ENCODE assay signal across 21 cellular contexts in genomic region chr18:23822590-23823385, GRCh38.
DNase-seq lines count a peak whose midpoint lies in the region; ATAC-seq, FAIRE-seq and TF ChIP-seq lines count a peak whose summit lies in the region.
"Had no signal": no experiment of that assay in that cellular context is flagged by ENCODE, and none has a peak within 500 bp of the region (broad histone marks: within the 10 kb centered on the region; RNA-seq: fewer than 3 reads in every experiment).

No MANE protein-coding gene starts in this region.

- DNase-seq in HepG2 (ENCODE audit: low spot score) (no peak), right lobe of liver (no peak), adipocyte (ENCODE audit: low read depth) (peak; percentile 17), fibroblast of the aortic adventitia (ENCODE audit: low read depth) (peak; percentile 54), retina (no peak), mesothelial cell of epicardium (ENCODE audit: low spot score in 2 of 2, unreplicated experiment in 2 of 2) (no peak)
- no peak for DNase-seq in stimulated activated naive CD8-positive, alpha-beta T cell treated with anti-CD3 and anti-CD28 coated beads, Interleukin-15, amount 100 ng/mL, for 72 hours
- DNase-seq: activated CD4-positive, alpha-beta T cell treated with anti-CD3 and anti-CD28 coated beads for 48 hours; GF-D8; GOT3; NCI-H2029; NCI-H69; RPMI8226; stimulated activated naive B cell treated with anti-CD40 and anti-IgM and Interleukin-4, amounts not matched to agents 10 μg/mL and 1 μg/mL and 100 μg/mL, for 72 hours; upper lobe of left lung had no signal

- H3K9me3 ChIP-seq in HepG2 (ENCODE audit: low read length) (no peaks in the 10 kb centered on the region), right lobe of liver (no peaks in the 10 kb centered on the region), adipocyte (ENCODE audit: control insufficient read depth, low read length) (no peaks in the 10 kb centered on the region)
- H3K9me3 ChIP-seq: neutrophil, upper lobe of left lung had no signal

- 28% methylated on average over 10 of the region's 10 CpGs for WGBS in HepG2 (ENCODE audit: low lambda C conversion rate)
- 71% methylated on average over 9 of the region's 10 CpGs for WGBS in right lobe of liver (ENCODE audit: insufficient coverage, low coverage, low lambda C conversion rate, missing lambda C conversion rate)

- no peak for TF ChIP-seq EP300 in HepG2 (IDR thresholded peaks at IDR 0.05; ENCODE audit: low read depth in 2 of 2, low read length in 2 of 2)
- TF ChIP-seq EP300 in HepG2 (CRISPR knock-in tag; IDR thresholded peaks at IDR 0.05; ENCODE audit: borderline replicate concordance) = no peak

- H3K36me3 Mint-ChIP-seq in mesothelial cell of epicardium = no peaks in the 10 kb centered on the region
- H3K36me3 Mint-ChIP-seq: activated naive CD8-positive, alpha-beta T cell; memory B cell; stimulated activated naive B cell treated with anti-CD40 and anti-IgM and Interleukin-4, amounts not matched to agents 10 μg/mL and 1 μg/mL and 100 μg/mL, for 72 hours had no signal

- no peak for ATAC-seq in HepG2
- ATAC-seq in right lobe of liver = no peak
- no peak for ATAC-seq in HG03520 (IDR thresholded peaks at IDR 0.05; ENCODE audit: unreplicated experiment)
- ATAC-seq in stimulated activated naive CD8-positive, alpha-beta T cell treated with anti-CD3 and anti-CD28 coated beads, Interleukin-15, amount 100 ng/mL, for 72 hours = no peak
- ATAC-seq: stimulated activated naive B cell treated with anti-CD40 and anti-IgM and Interleukin-4, amounts not matched to agents 10 μg/mL and 1 μg/mL and 100 μg/mL, for 72 hours had no signal

- TF ChIP-seq RAD21 in HepG2 (CRISPR knock-in tag; IDR thresholded peaks at IDR 0.05) = no peak

- H3K27me3 Mint-ChIP-seq in mesothelial cell of epicardium (ENCODE audit: low read depth) = peaks cover 43% of the 10 kb centered on the region
- H3K27me3 Mint-ChIP-seq in stimulated activated naive CD8-positive, alpha-beta T cell treated with anti-CD3 and anti-CD28 coated beads, Interleukin-15, amount 100 ng/mL, for 72 hours = peaks cover 7% of the 10 kb centered on the region
- H3K27me3 Mint-ChIP-seq: activated naive CD8-positive, alpha-beta T cell; stimulated activated naive B cell treated with anti-CD40 and anti-IgM and Interleukin-4, amounts not matched to agents 10 μg/mL and 1 μg/mL and 100 μg/mL, for 72 hours had no signal

- POLR2A ChIA-PET in HepG2 (lab: Yijun Ruan, JAX) = no interaction called here

- H3K9me3 Mint-ChIP-seq in mesothelial cell of epicardium = no peaks in the 10 kb centered on the region
- H3K9me3 Mint-ChIP-seq in stimulated activated naive CD8-positive, alpha-beta T cell treated with anti-CD3 and anti-CD28 coated beads, Interleukin-15, amount 100 ng/mL, for 72 hours = no peaks in the 10 kb centered on the region
- H3K9me3 Mint-ChIP-seq: memory B cell; stimulated activated naive B cell treated with anti-CD40 and anti-IgM and Interleukin-4, amounts not matched to agents 10 μg/mL and 1 μg/mL and 100 μg/mL, for 72 hours; T-helper 1 cell treated with Interleukin-12 subunit alpha and Interleukin-12 subunit beta and Interleukin-4 antibody, amounts not matched to agents 30 μg/mL and 1 μg/mL, for 36 hours had no signal

- 0 out of 5 replicates have a peak, but pooled peaks cover 0 to 2% of the 10 kb centered on the region in 2 experiments for H3K27me3 ChIP-seq in HepG2 (ENCODE audit: control insufficient read depth in 1 of 2, insufficient read depth in 2 of 2, low read length in 2 of 2)
- H3K27me3 ChIP-seq in right lobe of liver = no peaks in the 10 kb centered on the region
- no peaks in the 10 kb centered on the region for H3K27me3 ChIP-seq in adipocyte (replicated peaks; ENCODE audit: control insufficient read depth, insufficient read depth, low read length)
- H3K27me3 ChIP-seq: upper lobe of left lung had no signal

- TF ChIP-seq CTCF in HepG2 (CRISPR knock-in tag; IDR thresholded peaks at IDR 0.05) (no peak), right lobe of liver (IDR thresholded peaks at IDR 0.05) (no peak), fibroblast of the aortic adventitia (IDR thresholded peaks at IDR 0.05; ENCODE audit: insufficient read depth, low read length) (no peak), mesothelial cell of epicardium (IDR thresholded peaks at IDR 0.05; ENCODE audit: unreplicated experiment) (no peak)

- in situ Hi-C loops in HepG2 (cut with HindIII; ENCODE audit: extremely low pct_ligation_motif_present, low pct_unique_long_range_greater_than_20kb) = loop anchor here (5.0 to 10.0 kb wide), 2 partner anchors 95 to 292 kb away; no protein-coding TSS in a partner anchor

- no peaks in the 10 kb centered on the region for H3K79me2 ChIP-seq in HepG2 (ENCODE audit: insufficient read depth, low read length)

- TF ChIP-seq POLR2A in HepG2 (IDR thresholded peaks at IDR 0.05; ENCODE audit: insufficient read depth in 1 of 2, low read depth in 2 of 2, low read length in 2 of 2) = no peak
- TF ChIP-seq POLR2A in right lobe of liver (IDR thresholded peaks at IDR 0.05) = no peak

- intact Hi-C loops in HepG2 (cut with micrococcal nuclease; ENCODE audit: unreplicated experiment) (no loop called here), right lobe of liver (cut with DNase I) (loop anchor here in 1 of 2 donors (10.0 kb wide), 1 partner anchor 102 kb away; no protein-coding TSS in a partner anchor)

- H2AFZ ChIP-seq in HepG2 (ENCODE audit: low read length) = no peak overlapping the region

- no TSS peak for BruUV-seq in HepG2 (replicated peaks; lab: Mats Ljungman, UMichigan)

- H3K4me3 ChIP-seq in HepG2 (replicated peaks in 1 of 3; ENCODE audit: insufficient read depth in 1 of 3, low read depth in 2 of 3, low read length in 3 of 3) (no peak overlapping the region), right lobe of liver (no peak overlapping the region), adipocyte (ENCODE audit: low read length) (no peak overlapping the region), fibroblast of the aortic adventitia (ENCODE audit: low read depth, low read length) (no peak overlapping the region)
- H3K4me3 ChIP-seq: upper lobe of left lung had no signal

- CTCF ChIA-PET in HepG2 (lab: Yijun Ruan, JAX; ENCODE audit: low intra/inter-chr PET ratio, low total read pairs) = no interaction called here

- H3K27ac Mint-ChIP-seq in mesothelial cell of epicardium = no peak overlapping the region
- no peak overlapping the region for H3K27ac Mint-ChIP-seq in stimulated activated naive CD8-positive, alpha-beta T cell treated with anti-CD3 and anti-CD28 coated beads, Interleukin-15, amount 100 ng/mL, for 72 hours
- H3K27ac Mint-ChIP-seq: activated naive CD8-positive, alpha-beta T cell; memory B cell; stimulated activated naive B cell treated with anti-CD40 and anti-IgM and Interleukin-4, amounts not matched to agents 10 μg/mL and 1 μg/mL and 100 μg/mL, for 72 hours; T-helper 1 cell treated with Interleukin-12 subunit alpha and Interleukin-12 subunit beta and Interleukin-4 antibody, amounts not matched to agents 30 μg/mL and 1 μg/mL, for 36 hours had no signal

- no peaks in the 10 kb centered on the region for H4K20me1 ChIP-seq in HepG2 (ENCODE audit: insufficient read depth, low read length)

- H3K27ac ChIP-seq in HepG2 (ENCODE audit: extremely low read length, insufficient read depth, low read length) = no peak overlapping the region
- no peak overlapping the region for H3K27ac ChIP-seq in right lobe of liver
- H3K27ac ChIP-seq: neutrophil had no signal

- peaks cover 3% of the 10 kb centered on the region for H3K4me1 Mint-ChIP-seq in mesothelial cell of epicardium
- peaks cover 29% of the 10 kb centered on the region for H3K4me1 Mint-ChIP-seq in stimulated activated naive CD8-positive, alpha-beta T cell treated with anti-CD3 and anti-CD28 coated beads, Interleukin-15, amount 100 ng/mL, for 72 hours
- H3K4me1 Mint-ChIP-seq: memory B cell had no signal

- H3K4me1 ChIP-seq in HepG2 (ENCODE audit: insufficient read depth, low read length) = peaks cover 16% of the 10 kb centered on the region
- no peaks in the 10 kb centered on the region for H3K4me1 ChIP-seq in right lobe of liver
- peaks cover 43% of the 10 kb centered on the region for H3K4me1 ChIP-seq in adipocyte (ENCODE audit: control insufficient read depth, insufficient read depth, low read length)

- no peaks in the 10 kb centered on the region for H3K36me3 ChIP-seq in HepG2 (replicated peaks in 1 of 2; ENCODE audit: control insufficient read depth in 1 of 2, insufficient read depth in 2 of 2, low read length in 2 of 2)
- H3K36me3 ChIP-seq in right lobe of liver = no peaks in the 10 kb centered on the region
- H3K36me3 ChIP-seq in adipocyte (ENCODE audit: control insufficient read depth, insufficient read depth, low read length, severe bottlenecking) = no peaks in the 10 kb centered on the region
- H3K36me3 ChIP-seq: neutrophil, upper lobe of left lung had no signal

- FAIRE-seq in HepG2 (lab: Jason Lieb, UNC) = no peak
- FAIRE-seq: A204.1 had no signal

- H3K4me2 ChIP-seq in HepG2 (ENCODE audit: low read depth, low read length) = no peak overlapping the region

- no peak overlapping the region for H3K9ac ChIP-seq in HepG2 (ENCODE audit: insufficient read depth, low read depth, low read length)
- no peak overlapping the region for H3K9ac ChIP-seq in adipocyte (ENCODE audit: low read length)

- H3K4me3 Mint-ChIP-seq in mesothelial cell of epicardium = no peak overlapping the region
- no peak overlapping the region for H3K4me3 Mint-ChIP-seq in stimulated activated naive CD8-positive, alpha-beta T cell treated with anti-CD3 and anti-CD28 coated beads, Interleukin-15, amount 100 ng/mL, for 72 hours
- H3K4me3 Mint-ChIP-seq: activated naive CD8-positive, alpha-beta T cell; memory B cell; stimulated activated naive B cell treated with anti-CD40 and anti-IgM and Interleukin-4, amounts not matched to agents 10 μg/mL and 1 μg/mL and 100 μg/mL, for 72 hours; T-helper 1 cell treated with Interleukin-12 subunit alpha and Interleukin-12 subunit beta and Interleukin-4 antibody, amounts not matched to agents 30 μg/mL and 1 μg/mL, for 36 hours had no signal

TF ChIP-seq in HepG2, 621 proteins besides CTCF, POLR2A, EP300 and RAD21:
- TF ChIP-seq ATF7 (IDR thresholded peaks at IDR 0.05) (peak; percentile 20; the same call in 1 of the 2 replicates), ATF7 (CRISPR knock-in tag; IDR thresholded peaks at IDR 0.05) (no peak), ZNF235 (CRISPR knock-in tag; IDR thresholded peaks at IDR 0.05; ENCODE audit: borderline replicate concordance) (no peak)

Comparison
In these comparisons a context has a peak if more than half of its experiments do, and no peak if none do; other contexts are left out.
1. DNase-seq: peak in adipocyte (single experiment) and fibroblast of the aortic adventitia (single experiment); none in HepG2 (single experiment), right lobe of liver (0 of 3), retina (single experiment), mesothelial cell of epicardium (0 of 2) and stimulated activated naive CD8-positive, alpha-beta T cell treated with anti-CD3 and anti-CD28 coated beads, Interleukin-15, amount 100 ng/mL, for 72 hours (0 of 2).